Comparison of ENCODE assay signal across 8 cellular contexts in the genomic region with DNA sequence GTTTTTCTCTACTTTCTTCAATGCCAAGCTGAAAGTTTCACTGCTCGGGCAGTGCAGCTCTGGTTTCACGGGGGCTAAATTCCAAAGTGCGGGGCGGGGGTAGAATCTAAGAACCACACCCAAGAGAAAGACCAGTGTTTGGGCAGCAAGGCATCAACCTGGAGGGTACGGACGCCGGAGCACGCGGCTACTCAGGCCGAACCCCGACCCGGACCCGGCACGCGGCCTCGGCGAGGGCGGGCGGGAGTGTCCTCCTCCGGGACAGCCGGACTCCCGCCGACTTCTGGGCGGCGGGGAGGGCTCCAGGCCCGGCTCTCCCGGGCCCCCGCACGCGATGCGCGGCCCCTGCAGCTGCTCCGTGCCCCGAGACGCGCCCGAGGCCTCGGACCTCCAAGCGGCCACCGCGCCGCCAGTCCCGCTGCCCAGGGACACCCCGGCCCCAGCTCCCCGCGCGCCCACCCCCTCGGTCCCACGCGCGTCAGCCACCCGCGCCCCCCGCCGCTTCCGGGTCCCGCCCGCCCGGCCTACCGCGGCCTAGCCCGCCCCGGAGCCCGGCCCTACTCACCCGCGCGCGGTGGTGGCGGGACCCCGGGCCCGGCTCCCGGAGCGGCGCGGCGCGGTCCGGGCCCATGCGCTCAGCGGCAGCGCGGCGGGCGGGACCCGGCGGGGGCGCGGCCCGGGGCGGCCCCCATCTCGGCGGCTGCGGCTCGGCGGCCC. TPM values are rescaled to one million over a fixed set of nuclear protein-coding genes. Genes with fewer than 3 reads are reported as not detected.
A peak's percentile ranks its signal among the peaks of the same experiment; 100 is the strongest.
DNase-seq lines count a peak whose midpoint lies in the region; ATAC-seq and TF ChIP-seq lines count a peak whose summit lies in the region.

No MANE protein-coding gene starts in this region.

- H3K4me3 Mint-ChIP-seq in activated T-helper 17 cell treated with anti-CD3 and anti-CD28 coated beads, Interleukin-2, amount 50 U/mL, for 72 hours, result peak overlapping the region; percentile 67

- peaks cover 1% of the 10 kb centered on the region for H3K36me3 ChIP-seq in BJ (ENCODE audit: control insufficient read depth, insufficient read depth, low read length)
- H3K36me3 ChIP-seq in left ventricle myocardium inferior, result no peaks in the 10 kb centered on the region
- H3K36me3 ChIP-seq in sigmoid colon, result peaks cover 0 to 5% (median under 1%) of the 10 kb centered on the region in 4 donors

- no peak for TF ChIP-seq CTCF in BJ (IDR thresholded peaks at IDR 0.05; ENCODE audit: insufficient read depth, low read depth, low read length)
- TF ChIP-seq CTCF in left ventricle myocardium inferior (IDR thresholded peaks at IDR 0.05; ENCODE audit: borderline replicate concordance), result no peak
- TF ChIP-seq CTCF in sigmoid colon (IDR thresholded peaks at IDR 0.05), result no peak

- no peak overlapping the region for H3K27ac Mint-ChIP-seq in activated T-helper 17 cell treated with anti-CD3 and anti-CD28 coated beads, Interleukin-2, amount 50 U/mL, for 72 hours

- DNase-seq in BJ (ENCODE audit: low read depth) (no peak), left ventricle myocardium inferior (peak; percentile 41), sigmoid colon (no peak), globus pallidus (ENCODE audit: low spot score) (no peak), pons (ENCODE audit: low spot score) (no peak)

- no peaks in the 10 kb centered on the region for H3K27me3 Mint-ChIP-seq in activated T-helper 17 cell treated with anti-CD3 and anti-CD28 coated beads, Interleukin-2, amount 50 U/mL, for 72 hours

- no peak for TF ChIP-seq POLR2A in sigmoid colon (IDR thresholded peaks at IDR 0.05)

- POLR2A ChIA-PET in BJ (lab: Charles Lee), result interaction anchor here (0.6 kb wide), 1 partner anchor 217 kb away, joined by 5 read pairs; no protein-coding TSS in a partner anchor

- H3K27me3 ChIP-seq in BJ (ENCODE audit: control insufficient read depth, insufficient read depth, low read length) (no peaks in the 10 kb centered on the region), left ventricle myocardium inferior (ENCODE audit: low read depth) (no peaks in the 10 kb centered on the region), sigmoid colon (no peaks in the 10 kb centered on the region)

- ATAC-seq in GM19035 (IDR thresholded peaks at IDR 0.05; ENCODE audit: unreplicated experiment) (peak; percentile 26), HG03442 (IDR thresholded peaks at IDR 0.05; ENCODE audit: unreplicated experiment) (peak; percentile 21)
- peak; percentile 30 for ATAC-seq in activated T-helper 17 cell treated with anti-CD3 and anti-CD28 coated beads, Interleukin-2, amount 50 U/mL, for 72 hours (replicated peaks)

- TF ChIP-seq EP300 in sigmoid colon (IDR thresholded peaks at IDR 0.05), result no peak

- peaks cover 24% of the 10 kb centered on the region for H3K4me1 Mint-ChIP-seq in activated T-helper 17 cell treated with anti-CD3 and anti-CD28 coated beads, Interleukin-2, amount 50 U/mL, for 72 hours

- peaks cover 18% of the 10 kb centered on the region for H3K4me1 ChIP-seq in left ventricle myocardium inferior
- peaks cover 0 to 17% (median 13%) of the 10 kb centered on the region in 4 donors for H3K4me1 ChIP-seq in sigmoid colon

- CTCF ChIA-PET in BJ (lab: Yijun Ruan, JAX), result interaction anchor here (1.2 to 2.1 kb wide), 6 partner anchors 9 to 245 kb away, joined by 4 to 10 read pairs (median 6); partner anchors contain the start of gene LUC7L

- H3K4me3 ChIP-seq in BJ (ENCODE audit: low read depth, low read length) (peak overlapping the region; percentile 68), left ventricle myocardium inferior (peak overlapping the region; percentile 80), sigmoid colon (peak overlapping the region; percentile 47 to 86 (median 81))

- no peaks in the 10 kb centered on the region for H3K9me3 ChIP-seq in left ventricle myocardium inferior (replicated peaks)
- H3K9me3 ChIP-seq in sigmoid colon, result no peaks in the 10 kb centered on the region

- intact Hi-C loops in left ventricle myocardium inferior (cut with micrococcal nuclease), result loop anchor here (10.0 kb wide), 1 partner anchor 127 kb away; the partner anchor contains the start of gene LUC7L
- intact Hi-C loops in sigmoid colon (cut with DNase I), result loop anchor here (2.0 kb wide), 3 partner anchors 49 to 117 kb away; partner anchors contain the start of genes DECR2, FAM234A and RGS11

- H3K9me3 Mint-ChIP-seq in activated T-helper 17 cell treated with anti-CD3 and anti-CD28 coated beads, Interleukin-2, amount 50 U/mL, for 72 hours, result no peaks in the 10 kb centered on the region

- peaks cover 20% of the 10 kb centered on the region for H3K36me3 Mint-ChIP-seq in activated T-helper 17 cell treated with anti-CD3 and anti-CD28 coated beads, Interleukin-2, amount 50 U/mL, for 72 hours (ENCODE audit: low read depth)

- peak overlapping the region; percentile 77 for H3K27ac ChIP-seq in left ventricle myocardium inferior (replicated peaks)
- peak overlapping the region; percentile 70 to 83 (median 72) for H3K27ac ChIP-seq in sigmoid colon

- 1% methylated on average over 95 of the region's 95 CpGs for WGBS in sigmoid colon, 2 donors

RNA-seq across cellular contexts. Expression of gene AXIN1, which starts 0.6 kb away (rescaled TPM):
- polyA plus RNA-seq in BJ (2011; rRNA removed) (4.0 and 4.3 TPM in 2 replicates), sigmoid colon (10 to 100 TPM; 28.2 to 33.4 (median 30.3) TPM)
- 3.1 and 4.1 TPM in 2 replicates for polyA minus RNA-seq in BJ (2011; rRNA and poly(A)+ RNA removed)
- 10 to 100 TPM; 16.2 to 18.4 TPM for total RNA-seq in activated T-helper 17 cell treated with anti-CD3 and anti-CD28 coated beads, Interleukin-2, amount 50 U/mL, for 72 hours
- total RNA-seq in left ventricle myocardium inferior (12.2 TPM), sigmoid colon (10 to 100 TPM; 17.9 to 29.9 (median 20.9) TPM)

RNA-seq across cellular contexts. Expression of gene MRPL28, which starts 18.4 kb away (rescaled TPM):
- polyA plus RNA-seq in BJ (2011; rRNA removed) (143 and 188 TPM in 2 replicates), sigmoid colon (10 to 100 TPM; 74.5 to 95.9 (median 78.4) TPM)
- polyA minus RNA-seq in BJ (2011; rRNA and poly(A)+ RNA removed), result 22.3 and 33.3 TPM in 2 replicates
- 10 to 100 TPM; 63.4 to 86.2 TPM for total RNA-seq in activated T-helper 17 cell treated with anti-CD3 and anti-CD28 coated beads, Interleukin-2, amount 50 U/mL, for 72 hours
- total RNA-seq in left ventricle myocardium inferior (76.1 TPM), sigmoid colon (10 to 100 TPM; 49.6 to 77.4 (median 62.0) TPM)

RNA-seq across cellular contexts. Expression of gene PGAP6, which starts 29.8 kb away (rescaled TPM):
- polyA plus RNA-seq in BJ (2011; rRNA removed), result 65.2 and 131 TPM in 2 replicates
- 75.0 and 127 TPM in 2 replicates for polyA minus RNA-seq in BJ (2011; rRNA and poly(A)+ RNA removed)
- 10 to 100 TPM; 25.6 to 26.1 TPM for total RNA-seq in activated T-helper 17 cell treated with anti-CD3 and anti-CD28 coated beads, Interleukin-2, amount 50 U/mL, for 72 hours
- 30.4 TPM for total RNA-seq in left ventricle myocardium inferior
- total RNA-seq in sigmoid colon, result 10 to 100 TPM; 20.7 to 26.6 (median 22.7) TPM
- polyA plus RNA-seq in sigmoid colon, result 100 to 1,000 TPM in 1 of 3 donors, 10 to 100 TPM in 2; 61.9 to 109 (median 70.3) TPM

RNA-seq across cellular contexts. Expression of gene NME4, which starts 45.0 kb away (rescaled TPM):
- 227 and 290 TPM in 2 replicates for polyA plus RNA-seq in BJ (2011; rRNA removed)
- polyA minus RNA-seq in BJ (2011; rRNA and poly(A)+ RNA removed), result 83.9 and 109 TPM in 2 replicates
- total RNA-seq in activated T-helper 17 cell treated with anti-CD3 and anti-CD28 coated beads, Interleukin-2, amount 50 U/mL, for 72 hours, result 10 to 100 TPM; 21.8 to 41.9 TPM
- total RNA-seq in left ventricle myocardium inferior, result 101 TPM
- total RNA-seq in sigmoid colon, result 100 to 1,000 TPM; 138 to 281 (median 191) TPM
- 10 to 100 TPM; 39.6 to 55.3 (median 46.7) TPM for polyA plus RNA-seq in sigmoid colon

RNA-seq across cellular contexts. Expression of gene DECR2, which starts 49.7 kb away (rescaled TPM):
- 14.7 and 23.6 TPM in 2 replicates for polyA plus RNA-seq in BJ (2011; rRNA removed)
- 8.3 and 11.2 TPM in 2 replicates for polyA minus RNA-seq in BJ (2011; rRNA and poly(A)+ RNA removed)
- 10 to 100 TPM; 12.0 to 12.7 TPM for total RNA-seq in activated T-helper 17 cell treated with anti-CD3 and anti-CD28 coated beads, Interleukin-2, amount 50 U/mL, for 72 hours
- total RNA-seq in left ventricle myocardium inferior, result 8.4 TPM
- 10 to 100 TPM; 15.0 to 21.6 (median 16.4) TPM for total RNA-seq in sigmoid colon
- 10 to 100 TPM; 30.6 to 39.1 (median 31.9) TPM for polyA plus RNA-seq in sigmoid colon
